25 cellular contexts compared by ENCODE assay signal in genomic region chr11:120167659-120168058, GRCh38. TPM values are rescaled to one million over a fixed set of nuclear protein-coding genes. Genes with fewer than 3 reads are reported as not detected.
DNase-seq lines count a peak whose midpoint lies in the region; ATAC-seq, FAIRE-seq and TF ChIP-seq lines count a peak whose summit lies in the region.
"Had no signal": no experiment of that assay in that cellular context is flagged by ENCODE, and none has a peak within 500 bp of the region (broad histone marks: within the 10 kb centered on the region; RNA-seq: fewer than 3 reads in every experiment).

No MANE protein-coding gene starts in this region.

- no peaks in the 10 kb centered on the region for H3K9me3 ChIP-seq in body of pancreas
- H3K9me3 ChIP-seq: SJCRH30 had no signal

- no peaks in the 10 kb centered on the region for H3K36me3 Mint-ChIP-seq in activated CD4-positive, alpha-beta T cell treated with anti-CD3 and anti-CD28 coated beads, Interleukin-2, amount 10 ng/mL, durations not matched to agents 24 days and 14 days (ENCODE audit: low read depth)
- H3K36me3 Mint-ChIP-seq in type B pancreatic cell = no peaks in the 10 kb centered on the region
- H3K36me3 Mint-ChIP-seq: IgD-negative memory B cell had no signal

- TF ChIP-seq CTCF in GM20000 (IDR thresholded peaks at IDR 0.05; ENCODE audit: extremely low read depth, missing control alignments) = no peak
- no peak for TF ChIP-seq CTCF in coronary artery (IDR thresholded peaks at IDR 0.05)
- no peak for TF ChIP-seq CTCF in type B pancreatic cell (conservative IDR thresholded peaks at IDR 0.05)
- TF ChIP-seq CTCF in body of pancreas (IDR thresholded peaks at IDR 0.05) = no peak

- H3K4me1 Mint-ChIP-seq in activated CD4-positive, alpha-beta T cell treated with anti-CD3 and anti-CD28 coated beads, Interleukin-2, amount 10 ng/mL, durations not matched to agents 24 days and 14 days = peaks cover 4% of the 10 kb centered on the region
- peaks cover 14% of the 10 kb centered on the region for H3K4me1 Mint-ChIP-seq in type B pancreatic cell (ENCODE audit: unreplicated experiment)

- peaks cover 62% of the 10 kb centered on the region for H3K27me3 Mint-ChIP-seq in activated CD4-positive, alpha-beta T cell treated with anti-CD3 and anti-CD28 coated beads, Interleukin-2, amount 10 ng/mL, durations not matched to agents 24 days and 14 days
- peaks cover 48% of the 10 kb centered on the region for H3K27me3 Mint-ChIP-seq in type B pancreatic cell

- intact Hi-C loops in activated CD4-positive, alpha-beta T cell treated with anti-CD3 and anti-CD28 coated beads, Interleukin-2, amount 10 ng/mL, durations not matched to agents 24 days and 14 days (cut with micrococcal nuclease) = no loop called here
- intact Hi-C loops in body of pancreas (cut with DNase I) = no loop called here

- WGBS in body of pancreas, 2 donors = 77 to 83% methylated on average over 11 of the region's 11 CpGs

- no peak for FAIRE-seq in GM19239 (lab: Jason Lieb, UNC)
- FAIRE-seq: GM12892 had no signal

- H3K4me3 ChIP-seq in coronary artery = no peak overlapping the region
- no peak overlapping the region for H3K4me3 ChIP-seq in body of pancreas
- H3K4me3 ChIP-seq: SJCRH30 had no signal

- H3K27me3 ChIP-seq in body of pancreas = no peaks in the 10 kb centered on the region
- H3K27me3 ChIP-seq: SJCRH30 had no signal

- no peaks in the 10 kb centered on the region for H3K36me3 ChIP-seq in body of pancreas (replicated peaks in 1 of 2; ENCODE audit: insufficient read depth in 1 of 2, low read depth in 2 of 2)
- H3K36me3 ChIP-seq: SJCRH30 had no signal

- H3K27ac Mint-ChIP-seq in activated CD4-positive, alpha-beta T cell treated with anti-CD3 and anti-CD28 coated beads, Interleukin-2, amount 10 ng/mL, durations not matched to agents 24 days and 14 days = no peak overlapping the region
- H3K27ac Mint-ChIP-seq in type B pancreatic cell = no peak overlapping the region
- H3K27ac Mint-ChIP-seq: B cell, HFFc6 had no signal

- H3K27ac ChIP-seq in coronary artery = no peak overlapping the region
- no peak overlapping the region for H3K27ac ChIP-seq in body of pancreas
- H3K27ac ChIP-seq: HL-60, SJCRH30 had no signal

- ATAC-seq in body of pancreas = no peak
- ATAC-seq: Panc1 had no signal

- no peak for TF ChIP-seq POLR2A in body of pancreas (IDR thresholded peaks at IDR 0.05)

- DNase-seq in activated CD4-positive, alpha-beta T cell treated with anti-CD3 and anti-CD28 coated beads, Interleukin-2, amount 10 ng/mL, durations not matched to agents 24 days and 14 days = peak; percentile 46
- DNase-seq in activated CD4-positive, alpha-beta T cell treated with anti-CD3 and anti-CD28 coated beads for 4 hours = no peak
- peak; percentile 13 for DNase-seq in GM20000 (ENCODE audit: low spot score)
- DNase-seq in coronary artery (ENCODE audit: low spot score) = peak; percentile 28
- DNase-seq in type B pancreatic cell (ENCODE audit: extremely low spot score, unreplicated experiment) = no peak
- DNase-seq in GM19239 (ENCODE audit: insufficient read length, low spot score) = no peak
- DNase-seq in activated effector memory CD4-positive, alpha-beta T cell treated with anti-CD3 and anti-CD28 coated beads, Interleukin-2, amount 50 U/mL, for 16 hours = no peak
- DNase-seq in body of pancreas = no peak
- DNase-seq: COR-L47, DMS153, H7, HFFc6, NCI-H1105, NCI-H1694, NCI-H2081 treated with DMSO at 0.1 percent for 48 hours, NCI-H446 treated with DMSO at 0.1 percent for 48 hours, NCI-H69, SJCRH30 had no signal

- H3K4me3 Mint-ChIP-seq in activated CD4-positive, alpha-beta T cell treated with anti-CD3 and anti-CD28 coated beads, Interleukin-2, amount 10 ng/mL, durations not matched to agents 24 days and 14 days = no peak overlapping the region
- H3K4me3 Mint-ChIP-seq in type B pancreatic cell = peak overlapping the region; percentile 59
- H3K4me3 Mint-ChIP-seq: B cell, HFFc6 had no signal

- H3K9me3 Mint-ChIP-seq in activated CD4-positive, alpha-beta T cell treated with anti-CD3 and anti-CD28 coated beads, Interleukin-2, amount 10 ng/mL, durations not matched to agents 24 days and 14 days = no peaks in the 10 kb centered on the region
- peaks cover 8% of the 10 kb centered on the region for H3K9me3 Mint-ChIP-seq in type B pancreatic cell
- H3K9me3 Mint-ChIP-seq: HFFc6 had no signal

- H3K4me1 ChIP-seq in body of pancreas = peaks cover 19% of the 10 kb centered on the region
- H3K4me1 ChIP-seq: SJCRH30 had no signal

RNA-seq across cellular contexts. Expression of gene TRIM29, which starts 29.7 kb away (rescaled TPM):
- not detected in 2 replicates for total RNA-seq in activated CD4-positive, alpha-beta T cell treated with anti-CD3 and anti-CD28 coated beads, Interleukin-2, amount 10 ng/mL, durations not matched to agents 24 days and 14 days
- total RNA-seq in type B pancreatic cell (ENCODE audit: low replicate concordance) (56.7 and 207 TPM in 2 replicates), body of pancreas (1 to 10 TPM in 1 of 2 donors, under 1 TPM in 1; 0.26 to 6.3 TPM)
- total RNA-seq: B cell, HT1080, LHCN-M2, SJCRH30 had no signal

RNA-seq across cellular contexts. Expression of gene OAF, which starts 43.2 kb away (rescaled TPM):
- 2.3 and 3.2 TPM in 2 replicates for total RNA-seq in activated CD4-positive, alpha-beta T cell treated with anti-CD3 and anti-CD28 coated beads, Interleukin-2, amount 10 ng/mL, durations not matched to agents 24 days and 14 days
- total RNA-seq in type B pancreatic cell (ENCODE audit: low replicate concordance) (17.1 and 67.5 TPM in 2 replicates), body of pancreas (10 to 100 TPM; 53.7 to 67.7 TPM)

Comparison
In these comparisons a context has a peak if more than half of its experiments do, and no peak if none do; other contexts are left out.
1. DNase-seq: peak in activated CD4-positive, alpha-beta T cell treated with anti-CD3 and anti-CD28 coated beads, Interleukin-2, amount 10 ng/mL, durations not matched to agents 24 days and 14 days (single experiment), GM20000 (single experiment) and coronary artery (single experiment); none in activated CD4-positive, alpha-beta T cell treated with anti-CD3 and anti-CD28 coated beads for 4 hours (0 of 2), type B pancreatic cell (single experiment), GM19239 (single experiment), activated effector memory CD4-positive, alpha-beta T cell treated with anti-CD3 and anti-CD28 coated beads, Interleukin-2, amount 50 U/mL, for 16 hours (single experiment) and body of pancreas (0 of 4).